In the genomic region with DNA sequence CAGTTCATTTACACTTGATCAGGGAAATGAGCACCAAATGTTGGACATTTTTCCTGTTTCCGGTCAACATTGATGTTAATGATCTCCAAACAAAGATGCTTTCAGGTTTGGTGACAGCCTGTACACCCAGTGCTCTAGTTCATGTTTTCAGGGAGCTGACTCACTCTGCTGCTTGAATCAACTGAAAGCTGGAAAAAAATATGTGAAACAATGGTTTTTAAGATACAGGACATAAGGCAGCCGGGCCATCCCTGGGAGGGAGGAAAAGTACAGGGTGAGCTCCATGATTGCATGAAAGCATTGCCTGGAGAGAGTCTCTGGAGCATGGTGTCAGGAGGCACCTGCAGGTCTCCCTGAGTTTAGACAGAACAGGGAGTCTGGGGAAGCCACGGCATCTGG, we compare ENCODE assay signal across 24 cellular contexts.
DNase-seq lines count a peak whose midpoint lies in the region; ATAC-seq and TF ChIP-seq lines count a peak whose summit lies in the region.
"Had no signal": no experiment of that assay in that cellular context is flagged by ENCODE, and none has a peak within 500 bp of the region (broad histone marks: within the 10 kb centered on the region; RNA-seq: fewer than 3 reads in every experiment).

No MANE protein-coding gene starts in this region.

- H3K9me2 ChIP-seq in hepatocyte (replicated peaks; ENCODE audit: insufficient read depth), result no peaks in the 10 kb centered on the region

- 88% methylated on average over 3 of the region's 3 CpGs for WGBS in hepatocyte (ENCODE audit: low lambda C conversion rate, missing lambda C conversion rate)
- WGBS in mesenchymal stem cell, result 100% methylated on average over 2 of the region's 3 CpGs

- peaks cover 31% of the 10 kb centered on the region for H3K36me3 Mint-ChIP-seq in activated CD4-positive, alpha-beta T cell treated with anti-CD3 and anti-CD28 coated beads for 36 hours (ENCODE audit: low read depth)

- peaks cover 24% of the 10 kb centered on the region for H3K4me1 ChIP-seq in OCI-LY3 (ENCODE audit: low read length)
- no peaks in the 10 kb centered on the region for H3K4me1 ChIP-seq in hepatocyte (ENCODE audit: insufficient read depth)
- H3K4me1 ChIP-seq in mesenchymal stem cell (ENCODE audit: control insufficient read depth, insufficient read depth, low read depth, low read length), result peaks cover 8% of the 10 kb centered on the region
- H3K4me1 ChIP-seq: BE2C, parathyroid adenoma, tibial artery had no signal

- no peaks in the 10 kb centered on the region for H3K9me3 Mint-ChIP-seq in activated CD4-positive, alpha-beta T cell treated with anti-CD3 and anti-CD28 coated beads for 36 hours (ENCODE audit: low read depth)

- no peaks in the 10 kb centered on the region for H3K27me3 Mint-ChIP-seq in activated CD4-positive, alpha-beta T cell treated with anti-CD3 and anti-CD28 coated beads for 36 hours
- H3K27me3 Mint-ChIP-seq: naive thymus-derived CD8-positive, alpha-beta T cell had no signal

- peaks cover 33% of the 10 kb centered on the region for H3K4me1 Mint-ChIP-seq in activated CD4-positive, alpha-beta T cell treated with anti-CD3 and anti-CD28 coated beads for 36 hours

- ATAC-seq in activated CD4-positive, alpha-beta T cell treated with anti-CD3 and anti-CD28 coated beads for 36 hours, result peak; percentile 52
- ATAC-seq in sciatic nerve (peak; percentile 79), GM18502 (IDR thresholded peaks at IDR 0.05; ENCODE audit: poor library complexity, unreplicated experiment) (no peak)
- ATAC-seq: naive thymus-derived CD8-positive, alpha-beta T cell had no signal

- no peak overlapping the region for H3K18ac ChIP-seq in mesenchymal stem cell (ENCODE audit: low read depth in 1 of 2, low read length in 2 of 2)

- intact Hi-C loops in activated CD4-positive, alpha-beta T cell treated with anti-CD3 and anti-CD28 coated beads for 36 hours (cut with DNase I, micrococcal nuclease), result no loop called here
- intact Hi-C loops in sciatic nerve (cut with DNase I), result no loop called here

- H3K79me2 ChIP-seq in OCI-LY3 (ENCODE audit: low read length) (no peaks in the 10 kb centered on the region), hepatocyte (no peaks in the 10 kb centered on the region)
- H3K79me2 ChIP-seq: parathyroid adenoma had no signal

- H2BK120ac ChIP-seq in mesenchymal stem cell (ENCODE audit: low read depth, low read length), result no peak overlapping the region

- CTCF ChIA-PET in activated CD4-positive, alpha-beta T cell treated with anti-CD3 and anti-CD28 coated beads for 36 hours (lab: Charles Lee), result interaction anchor here (1.0 kb wide), 1 partner anchor 9 kb away, joined by 4 read pairs; no protein-coding TSS in a partner anchor

- no peak overlapping the region for H3K4me3 Mint-ChIP-seq in activated CD4-positive, alpha-beta T cell treated with anti-CD3 and anti-CD28 coated beads for 36 hours
- H3K4me3 Mint-ChIP-seq: naive thymus-derived CD8-positive, alpha-beta T cell had no signal

- H3K4me3 ChIP-seq in OCI-LY3 (ENCODE audit: low read length) (0 out of 2 replicates have a peak overlapping the region, but pooled peaks have one; percentile 0), fibroblast of the aortic adventitia (ENCODE audit: low read depth, low read length) (no peak overlapping the region), hepatocyte (no peak overlapping the region), mesenchymal stem cell (ENCODE audit: insufficient read depth in 1 of 2, low read depth in 1 of 2, low read length in 2 of 2) (no peak overlapping the region)
- H3K4me3 ChIP-seq: dorsolateral prefrontal cortex, HAP-1, skin epidermis, tibial artery had no signal

- H2AK5ac ChIP-seq in mesenchymal stem cell (ENCODE audit: low read length, severe bottlenecking), result no peak overlapping the region

- H3K79me1 ChIP-seq in mesenchymal stem cell (replicated peaks; ENCODE audit: low read length, poor library complexity, severe bottlenecking), result peaks cover 28% of the 10 kb centered on the region

- H3K27me3 ChIP-seq in OCI-LY3 (ENCODE audit: low read depth, low read length) (no peaks in the 10 kb centered on the region), hepatocyte (no peaks in the 10 kb centered on the region), mesenchymal stem cell (ENCODE audit: control insufficient read depth in 1 of 2, insufficient read depth in 1 of 2, low read length in 2 of 2) (no peaks in the 10 kb centered on the region)
- H3K27me3 ChIP-seq: BE2C, dorsolateral prefrontal cortex, tibial artery had no signal

- no peak overlapping the region for H3K4ac ChIP-seq in mesenchymal stem cell (ENCODE audit: low read depth in 1 of 2, low read length in 2 of 2)

- peak overlapping the region; percentile 44 for H3K27ac Mint-ChIP-seq in activated CD4-positive, alpha-beta T cell treated with anti-CD3 and anti-CD28 coated beads for 36 hours

- H2AFZ ChIP-seq in OCI-LY3 (ENCODE audit: low read depth, low read length) (no peak overlapping the region), hepatocyte (no peak overlapping the region), mesenchymal stem cell (ENCODE audit: low read depth, low read length) (no peak overlapping the region)
- H2AFZ ChIP-seq: parathyroid adenoma had no signal

- no peak for TF ChIP-seq CTCF in OCI-LY3 (IDR thresholded peaks at IDR 0.05; ENCODE audit: low read depth, low read length)
- TF ChIP-seq CTCF in fibroblast of the aortic adventitia (IDR thresholded peaks at IDR 0.05; ENCODE audit: insufficient read depth, low read length), result no peak
- TF ChIP-seq CTCF in hepatocyte (IDR thresholded peaks at IDR 0.05; ENCODE audit: poor library complexity), result no peak

- DNase-seq in activated CD4-positive, alpha-beta T cell treated with anti-CD3 and anti-CD28 coated beads for 36 hours, result no peak
- no peak for DNase-seq in activated CD4-positive, alpha-beta T cell treated with anti-CD3 and anti-CD28 coated beads, Interleukin-2, amount 50 U/mL, for 1 hour
- peak; percentile 23 for DNase-seq in fibroblast of the aortic adventitia (ENCODE audit: low read depth)
- peak; percentile 41 for DNase-seq in sciatic nerve (ENCODE audit: low spot score)
- no peak for DNase-seq in hepatocyte (ENCODE audit: low spot score)
- DNase-seq in mesenchymal stem cell, result no peak
- DNase-seq: BE2C; Calu3; mesendoderm; naive thymus-derived CD8-positive, alpha-beta T cell; NCI-H1105 treated with DMSO at 0.1 percent for 48 hours; NCI-H510A; stimulated activated CD4-positive, alpha-beta T cell treated with anti-CD3 and anti-CD28 coated beads, Interleukin-2, amount 100 ng/mL, for 24 hours; stimulated activated naive CD4-positive, alpha-beta T cell had no signal

- no peak overlapping the region for H4K8ac ChIP-seq in mesenchymal stem cell (ENCODE audit: low read length)

- no peak overlapping the region for H2BK12ac ChIP-seq in mesenchymal stem cell (ENCODE audit: low read length in 2 of 2)

- H3K27ac ChIP-seq in OCI-LY3 (ENCODE audit: low read length) (peak overlapping the region; percentile 49), hepatocyte (no peak overlapping the region), mesenchymal stem cell (ENCODE audit: low read length, poor library complexity, severe bottlenecking) (no peak overlapping the region)
- H3K27ac ChIP-seq: 22Rv1, dorsolateral prefrontal cortex, epithelial cell of prostate, parathyroid adenoma, RWPE1, tibial artery had no signal

- H4K20me1 ChIP-seq in OCI-LY3 (ENCODE audit: insufficient read depth, low read length) (peaks cover 54% of the 10 kb centered on the region), hepatocyte (ENCODE audit: insufficient read depth, poor library complexity, severe bottlenecking) (no peaks in the 10 kb centered on the region)

- no peak overlapping the region for H3K14ac ChIP-seq in mesenchymal stem cell (ENCODE audit: low read length in 2 of 2)

- H2BK15ac ChIP-seq in mesenchymal stem cell (ENCODE audit: low read depth, poor library complexity, severe bottlenecking), result no peak overlapping the region

- H4K91ac ChIP-seq in mesenchymal stem cell (ENCODE audit: low read length), result no peak overlapping the region

- peaks cover 62% of the 10 kb centered on the region for H3K36me3 ChIP-seq in OCI-LY3 (replicated peaks; ENCODE audit: low read depth, low read length)
- H3K36me3 ChIP-seq in hepatocyte (replicated peaks; ENCODE audit: insufficient read depth, low read depth), result no peaks in the 10 kb centered on the region
- H3K36me3 ChIP-seq in mesenchymal stem cell (ENCODE audit: control insufficient read depth in 1 of 2, insufficient read depth in 2 of 2, low read depth in 1 of 2, low read length in 2 of 2), result peaks cover 7 to 14% of the 10 kb centered on the region in 2 experiments
- H3K36me3 ChIP-seq: BE2C, HAP-1, tibial artery had no signal

- H3K23ac ChIP-seq in mesenchymal stem cell (ENCODE audit: low read length in 2 of 2), result no peak overlapping the region

- POLR2A ChIA-PET in activated CD4-positive, alpha-beta T cell treated with anti-CD3 and anti-CD28 coated beads for 36 hours (lab: Charles Lee), result no interaction called here

- H2BK5ac ChIP-seq in mesenchymal stem cell (ENCODE audit: low read depth, low read length, poor library complexity, severe bottlenecking), result no peak overlapping the region

- H3K4me2 ChIP-seq in OCI-LY3 (ENCODE audit: low read length) (peak overlapping the region; percentile 41), hepatocyte (no peak overlapping the region), mesenchymal stem cell (ENCODE audit: low read length, poor library complexity, severe bottlenecking) (no peak overlapping the region)

- H3K9ac ChIP-seq in OCI-LY3 (ENCODE audit: low read length) (no peak overlapping the region), mesenchymal stem cell (ENCODE audit: low read length) (no peak overlapping the region)
- H3K9ac ChIP-seq: parathyroid adenoma had no signal

- H3K9me3 ChIP-seq in OCI-LY3 (ENCODE audit: insufficient read depth, low read length) (peaks cover 4% of the 10 kb centered on the region; the same call in 1 of the 2 replicates), hepatocyte (ENCODE audit: low read depth) (no peaks in the 10 kb centered on the region), mesenchymal stem cell (ENCODE audit: control insufficient read depth, low read length) (no peaks in the 10 kb centered on the region)
- H3K9me3 ChIP-seq: BE2C, tibial artery had no signal

Comparison
In these comparisons a context has a peak if more than half of its experiments do, and no peak if none do; other contexts are left out.
1. DNase-seq: peak in fibroblast of the aortic adventitia (single experiment) and sciatic nerve (single experiment); none in activated CD4-positive, alpha-beta T cell treated with anti-CD3 and anti-CD28 coated beads for 36 hours (single experiment), activated CD4-positive, alpha-beta T cell treated with anti-CD3 and anti-CD28 coated beads, Interleukin-2, amount 50 U/mL, for 1 hour (single experiment), hepatocyte (single experiment) and mesenchymal stem cell (single experiment).